ENCODE assay signal across 16 cellular contexts in genomic region chr3:172272699-172273098, GRCh38.
DNase-seq lines count a peak whose midpoint lies in the region; ATAC-seq, FAIRE-seq and TF ChIP-seq lines count a peak whose summit lies in the region.
"Had no signal": no experiment of that assay in that cellular context is flagged by ENCODE, and none has a peak within 500 bp of the region (broad histone marks: within the 10 kb centered on the region; RNA-seq: fewer than 3 reads in every experiment).

No MANE protein-coding gene starts in this region.

- H3K27me3 ChIP-seq in GM23248 (replicated peaks; ENCODE audit: insufficient read depth) = no peaks in the 10 kb centered on the region
- no peaks in the 10 kb centered on the region for H3K27me3 ChIP-seq in GM12878 (replicated peaks in 1 of 2; ENCODE audit: control insufficient read depth in 2 of 2, insufficient read depth in 2 of 2, low read length in 1 of 2)
- H3K27me3 ChIP-seq in gastroesophageal sphincter = no peaks in the 10 kb centered on the region
- no peaks in the 10 kb centered on the region for H3K27me3 ChIP-seq in subcutaneous abdominal adipose tissue (ENCODE audit: control insufficient read depth in 5 of 5, insufficient read depth in 4 of 5, low read length in 5 of 5)
- no peaks in the 10 kb centered on the region for H3K27me3 ChIP-seq in ascending aorta
- H3K27me3 ChIP-seq: testis had no signal

- H3K9ac ChIP-seq in GM23248 (no peak overlapping the region), GM12878 (ENCODE audit: control insufficient read depth, insufficient read depth, low read length) (no peak overlapping the region), subcutaneous abdominal adipose tissue (ENCODE audit: low read length in 5 of 5) (no peak overlapping the region)

- TF ChIP-seq POLR2A in GM12878 (IDR thresholded peaks at IDR 0.05; ENCODE audit: low read depth, low read length) (no peak), gastroesophageal sphincter (IDR thresholded peaks at IDR 0.05) (no peak)

- peak overlapping the region; percentile 37; the same call in 1 of the 2 replicates for H3K27ac ChIP-seq in GM23248
- H3K27ac ChIP-seq in GM12878 (ENCODE audit: control insufficient read depth, insufficient read depth) = 0 out of 2 replicates have a peak overlapping the region, but pooled peaks have one; percentile 15
- no peak overlapping the region for H3K27ac ChIP-seq in gastroesophageal sphincter
- H3K27ac ChIP-seq in subcutaneous abdominal adipose tissue (ENCODE audit: low read depth, low read length) = peak overlapping the region; percentile 77
- H3K27ac ChIP-seq in ascending aorta = no peak overlapping the region
- H3K27ac ChIP-seq: C4-2B, epithelial cell of prostate, testis had no signal

- ATAC-seq in GM12878 = no peak
- peak; percentile 71 for ATAC-seq in gastroesophageal sphincter
- no peak for ATAC-seq in HG03095 (IDR thresholded peaks at IDR 0.05; ENCODE audit: unreplicated experiment)
- ATAC-seq: activated CD8-positive, alpha-beta T cell treated with anti-CD3 and anti-CD28 coated beads for 36 hours had no signal

- H3K79me2 ChIP-seq in GM23248 (ENCODE audit: insufficient read depth) (peaks cover 100% of the 10 kb centered on the region), GM12878 (ENCODE audit: control insufficient read depth, insufficient read depth, low read length) (no peaks in the 10 kb centered on the region; the same call in 1 of the 2 replicates)

- TF ChIP-seq RAD21 in GM12878 (IDR thresholded peaks at IDR 0.05; ENCODE audit: insufficient read depth, low read depth, low read length) = no peak

- no peak for FAIRE-seq in GM12878 (lab: Jason Lieb, UNC)
- FAIRE-seq: RCC 7860 had no signal

- CTCF ChIA-PET in GM12878 (lab: Yijun Ruan, JAX) = interaction anchor here (1.4 kb wide), 1 partner anchor 60 kb away, joined by 3 read pairs; no protein-coding TSS in a partner anchor

- H4K20me1 ChIP-seq in GM23248 (ENCODE audit: insufficient read depth) (no peaks in the 10 kb centered on the region), GM12878 (ENCODE audit: control insufficient read depth, insufficient read depth) (no peaks in the 10 kb centered on the region)

- RAD21 ChIA-PET in GM12878 (lab: Charles Lee; ENCODE audit: unreplicated experiment) = interaction anchor here (1.3 to 1.6 kb wide), 3 partner anchors 45 to 155 kb away, joined by 3 to 5 read pairs (median 4); no protein-coding TSS in a partner anchor

- H3K4me1 ChIP-seq in GM23248 (ENCODE audit: insufficient read depth) (peaks cover 34% of the 10 kb centered on the region), GM12878 (ENCODE audit: control insufficient read depth, insufficient read depth, low read length) (peaks cover 19% of the 10 kb centered on the region), gastroesophageal sphincter (peaks cover 0 to 17% (median 0%) of the 10 kb centered on the region in 3 donors), subcutaneous abdominal adipose tissue (ENCODE audit: control insufficient read depth in 5 of 5, insufficient read depth in 5 of 5, low read length in 5 of 5) (peaks cover 2 to 48% (median 35%) of the 10 kb centered on the region in 5 donors), ascending aorta (peaks cover 0 to 9% of the 10 kb centered on the region in 2 donors)
- H3K4me1 ChIP-seq: testis had no signal

- no peaks in the 10 kb centered on the region for H3K9me2 ChIP-seq in GM23248 (ENCODE audit: insufficient read depth)

- BruUV-seq in GM12878 (replicated peaks; lab: Mats Ljungman, UMichigan) = no TSS peak

- H2AFZ ChIP-seq in GM23248 (no peak overlapping the region), GM12878 (ENCODE audit: control insufficient read depth, low read depth, low read length) (no peak overlapping the region)

- H3K9me3 ChIP-seq in GM23248 (ENCODE audit: low read depth) (no peaks in the 10 kb centered on the region), GM12878 (replicated peaks; ENCODE audit: control insufficient read depth, insufficient read depth, low read length) (no peaks in the 10 kb centered on the region), gastroesophageal sphincter (no peaks in the 10 kb centered on the region), subcutaneous abdominal adipose tissue (ENCODE audit: control insufficient read depth in 5 of 5, low read length in 5 of 5) (no peaks in the 10 kb centered on the region), ascending aorta (no peaks in the 10 kb centered on the region)
- H3K9me3 ChIP-seq: testis had no signal

- intact Hi-C loops in GM12878 (cut with micrococcal nuclease; ENCODE audit: unreplicated experiment) (loop anchor here (5.0 to 10.0 kb wide), 3 partner anchors 210 to 428 kb away; partner anchors contain the start of genes FNDC3B and TMEM212), ascending aorta (cut with DNase I) (no loop called here)

- POLR2A ChIA-PET in GM12878 (lab: Charles Lee) = no interaction called here

- DNase-seq in GM23248 (peak; percentile 68), GM12878 (ENCODE audit: low read depth, low spot score) (no peak), ascending aorta (ENCODE audit: low spot score in 2 of 2) (no peak), midbrain (lab: John Stamatoyannopoulos, UW) (no peak)
- DNase-seq: activated CD8-positive, alpha-beta T cell treated with anti-CD3 and anti-CD28 coated beads for 36 hours; DMS79 treated with DMSO at 0.1 percent for 48 hours; KG1; NCI-H1105 treated with DMSO at 0.1 percent for 48 hours; NCI-H2171 treated with DMSO at 0.1 percent for 48 hours; testis had no signal

- SMC1A ChIA-PET in GM12878 (lab: Charles Lee; ENCODE audit: uncharacterized antibody, unreplicated experiment) = interaction anchor here (0.6 to 1.7 kb wide), 5 partner anchors 8 to 151 kb away, joined by 3 to 7 read pairs (median 3); no protein-coding TSS in a partner anchor

- H3K36me3 ChIP-seq in GM23248 (ENCODE audit: low read depth) = peaks cover 37% of the 10 kb centered on the region
- H3K36me3 ChIP-seq in GM12878 (ENCODE audit: control insufficient read depth in 2 of 2, insufficient read depth in 2 of 2, low read length in 1 of 2) = no peaks in the 10 kb centered on the region; a peak in 3 of 4 replicates
- H3K36me3 ChIP-seq in gastroesophageal sphincter = peaks cover 0 to 8% of the 10 kb centered on the region in 2 donors
- peaks cover 0 to 10% (median 5%) of the 10 kb centered on the region in 5 donors for H3K36me3 ChIP-seq in subcutaneous abdominal adipose tissue (ENCODE audit: control insufficient read depth in 5 of 5, insufficient read depth in 5 of 5, low read length in 5 of 5)
- H3K36me3 ChIP-seq in ascending aorta = no peaks in the 10 kb centered on the region

- H3K4me3 ChIP-seq in GM23248 = no peak overlapping the region
- no peak overlapping the region for H3K4me3 ChIP-seq in GM12878
- H3K4me3 ChIP-seq in gastroesophageal sphincter = no peak overlapping the region
- H3K4me3 ChIP-seq in subcutaneous abdominal adipose tissue (ENCODE audit: low read depth in 1 of 5, low read length in 5 of 5) = no peak overlapping the region
- no peak overlapping the region for H3K4me3 ChIP-seq in ascending aorta
- H3K4me3 ChIP-seq: testis had no signal

- in situ Hi-C loops in GM23248 (cut with MboI) (no loop called here), GM12878 (cut with MboI) (no loop called here)

- no peak for TF ChIP-seq EP300 in GM12878 (IDR thresholded peaks at IDR 0.05; ENCODE audit: borderline replicate concordance in 1 of 2, control insufficient read depth in 1 of 2, low read depth in 2 of 2, low read length in 2 of 2)
- no peak for TF ChIP-seq EP300 in gastroesophageal sphincter (IDR thresholded peaks at IDR 0.05)

- peaks cover 49% of the 10 kb centered on the region for H3F3A ChIP-seq in GM23248 (ENCODE audit: insufficient read depth)

- TF ChIP-seq CTCF in GM12878 (IDR thresholded peaks at IDR 0.05 in 2 of 3, conservative IDR thresholded peaks at IDR 0.05 in 1 of 3; ENCODE audit: control insufficient read depth in 2 of 3, extremely low read depth in 1 of 3, insufficient read depth in 1 of 3, low read depth in 3 of 3, low read length in 3 of 3) (no peak), gastroesophageal sphincter (IDR thresholded peaks at IDR 0.05) (no peak), ascending aorta (IDR thresholded peaks at IDR 0.05) (no peak)

- peak overlapping the region; percentile 28 for H3K4me2 ChIP-seq in GM23248 (ENCODE audit: unreplicated experiment)
- H3K4me2 ChIP-seq in GM12878 (ENCODE audit: control insufficient read depth, insufficient read depth) = no peak overlapping the region

- WGBS in GM23248 (ENCODE audit: low coverage in 1 of 2, low lambda C conversion rate in 2 of 2, missing lambda C conversion rate in 2 of 2), 2 experiments = 36 to 45% methylated on average over 2 of the region's 2 CpGs
- 98% methylated on average over 2 of the region's 2 CpGs for WGBS in GM12878 (ENCODE audit: insufficient coverage, insufficient replicate concordance, low lambda C conversion rate, missing lambda C conversion rate)
- 75 to 78% methylated on average over 2 of the region's 2 CpGs for WGBS in gastroesophageal sphincter (ENCODE audit: low coverage in 1 of 2), 2 donors

TF ChIP-seq in GM12878, 131 proteins besides CTCF, POLR2A, EP300 and RAD21:
- TF ChIP-seq NFIC (IDR thresholded peaks at IDR 0.05; ENCODE audit: low read depth, low read length) (no peak), EGR1 (IDR thresholded peaks at IDR 0.05; ENCODE audit: borderline replicate concordance in 1 of 2, low read depth in 2 of 2, low read length in 2 of 2) (no peak), CBFB (IDR thresholded peaks at IDR 0.05; ENCODE audit: low read depth) (no peak), TARDBP (IDR thresholded peaks at IDR 0.05; ENCODE audit: borderline replicate concordance) (no peak), MXI1 (IDR thresholded peaks at IDR 0.05; ENCODE audit: low read depth, low read length) (no peak), GATAD2B (conservative IDR thresholded peaks at IDR 0.05; ENCODE audit: low read depth) (no peak), NR2C1 (IDR thresholded peaks at IDR 0.05) (no peak)

Comparison
In these comparisons a context has a peak if more than half of its experiments do, and no peak if none do; other contexts are left out.
1. H3K27ac ChIP-seq: peak in GM23248 (single experiment), GM12878 (single experiment) and subcutaneous abdominal adipose tissue (single experiment); none in gastroesophageal sphincter (0 of 4) and ascending aorta (0 of 2).